Comparison of ENCODE assay signal across 31 cellular contexts in genomic region chr15:98480858-98481257, GRCh38.
"Had no signal": no experiment of that assay in that cellular context is flagged by ENCODE, and none has a peak within 500 bp of the region (broad histone marks: within the 10 kb centered on the region; RNA-seq: fewer than 3 reads in every experiment).

No MANE protein-coding gene starts in this region.

- H3K27ac ChIP-seq: ascending aorta, breast epithelium, cardiac muscle cell, coronary artery, dorsolateral prefrontal cortex, epithelial cell of prostate, esophagus squamous epithelium, gastroesophageal sphincter had no signal

- H3K4me1 ChIP-seq: ascending aorta, breast epithelium, esophagus squamous epithelium, gastroesophageal sphincter had no signal

- H3K36me3 Mint-ChIP-seq: activated naive CD4-positive, alpha-beta T cell treated with anti-CD3 and anti-CD28 coated beads, Interleukin-2, amount 10 ng/mL, durations not matched to agents 7 days and 5 days; activated naive CD8-positive, alpha-beta T cell treated with anti-CD3 and anti-CD28 coated beads, Interleukin-2, amount 10 ng/mL, durations not matched to agents 7 days and 5 days; brain had no signal

- ATAC-seq: activated naive CD4-positive, alpha-beta T cell treated with anti-CD3 and anti-CD28 coated beads, Interleukin-2, amount 50 U/mL, for 72 hours; activated T-cell treated with anti-CD3 and anti-CD28 coated beads, Interleukin-2, amount 50 U/mL, for 72 hours; effector memory CD8-positive, alpha-beta T cell; gastroesophageal sphincter had no signal

- H3K27me3 ChIP-seq: ascending aorta, breast epithelium, cardiac muscle cell, esophagus squamous epithelium, gastroesophageal sphincter had no signal

- H3K36me3 ChIP-seq: ascending aorta, breast epithelium, cardiac muscle cell, esophagus squamous epithelium, gastroesophageal sphincter had no signal

- H3K4me3 Mint-ChIP-seq: activated CD4-positive, alpha-beta memory T cell treated with anti-CD3 and anti-CD28 coated beads, Interleukin-2, amount 10 ng/mL, durations not matched to agents 7 days and 5 days; activated CD4-positive, alpha-beta T cell treated with anti-CD3 and anti-CD28 coated beads, Interleukin-2, amount 10 ng/mL, durations not matched to agents 7 days and 5 days; activated naive CD4-positive, alpha-beta T cell treated with anti-CD3 and anti-CD28 coated beads, Interleukin-2, amount 10 ng/mL, durations not matched to agents 7 days and 5 days; activated naive CD8-positive, alpha-beta T cell treated with anti-CD3 and anti-CD28 coated beads, Interleukin-2, amount 10 ng/mL, durations not matched to agents 7 days and 5 days; activated T-cell treated with anti-CD3 and anti-CD28 coated beads, Interleukin-2, amount 50 U/mL, for 24 hours; activated T-cell treated with anti-CD3 and anti-CD28 coated beads, Interleukin-2, amount 50 U/mL, for 72 hours; brain; dendritic cell treated with granulocyte-macrophage colony-stimulating factor and Interleukin-4, amounts not matched to agents 40 ng/mL and 50 ng/mL, for 4 days; effector memory CD8-positive, alpha-beta T cell had no signal

- H3K27ac Mint-ChIP-seq: activated CD4-positive, alpha-beta memory T cell treated with anti-CD3 and anti-CD28 coated beads, Interleukin-2, amount 10 ng/mL, durations not matched to agents 7 days and 5 days; activated CD4-positive, alpha-beta T cell treated with anti-CD3 and anti-CD28 coated beads, Interleukin-2, amount 10 ng/mL, durations not matched to agents 7 days and 5 days; activated naive CD4-positive, alpha-beta T cell treated with anti-CD3 and anti-CD28 coated beads, Interleukin-2, amount 10 ng/mL, durations not matched to agents 7 days and 5 days; activated naive CD4-positive, alpha-beta T cell treated with anti-CD3 and anti-CD28 coated beads, Interleukin-2, amount 50 U/mL, for 72 hours; activated naive CD8-positive, alpha-beta T cell treated with anti-CD3 and anti-CD28 coated beads, Interleukin-2, amount 10 ng/mL, durations not matched to agents 7 days and 5 days; activated T-cell treated with anti-CD3 and anti-CD28 coated beads, Interleukin-2, amount 50 U/mL, for 24 hours; activated T-cell treated with anti-CD3 and anti-CD28 coated beads, Interleukin-2, amount 50 U/mL, for 72 hours; brain; dendritic cell treated with granulocyte-macrophage colony-stimulating factor and Interleukin-4, amounts not matched to agents 40 ng/mL and 50 ng/mL, for 4 days; effector memory CD8-positive, alpha-beta T cell had no signal

- H3K4me3 ChIP-seq: ascending aorta, breast epithelium, cardiac muscle cell, coronary artery, dorsolateral prefrontal cortex, esophagus squamous epithelium, gastroesophageal sphincter had no signal

- DNase-seq: activated CD4-positive, alpha-beta memory T cell treated with anti-CD3 and anti-CD28 coated beads, Interleukin-2, amount 10 ng/mL, durations not matched to agents 7 days and 5 days; activated CD4-positive, alpha-beta T cell treated with anti-CD3 and anti-CD28 coated beads for 1 hour; activated CD4-positive, alpha-beta T cell treated with anti-CD3 and anti-CD28 coated beads for 4 hours; activated CD4-positive, alpha-beta T cell treated with anti-CD3 and anti-CD28 coated beads, Interleukin-2, amount 10 ng/mL, durations not matched to agents 7 days and 5 days; activated CD4-positive, alpha-beta T cell treated with anti-CD3 and anti-CD28 coated beads, Interleukin-2, amount 50 U/mL, for 4 hours; activated CD4-positive, CD25-positive, alpha-beta regulatory T cell; activated CD8-positive, alpha-beta memory T cell treated with anti-CD3 and anti-CD28 coated beads, Interleukin-2, amount 50 U/mL, for 48 hours; activated gamma-delta T cell; activated naive CD4-positive, alpha-beta T cell; activated naive CD4-positive, alpha-beta T cell treated with anti-CD3 and anti-CD28 coated beads, Interleukin-2, amount 10 ng/mL, durations not matched to agents 7 days and 5 days; activated naive CD8-positive, alpha-beta T cell treated with anti-CD3 and anti-CD28 coated beads, Interleukin-2, amount 10 ng/mL, durations not matched to agents 7 days and 5 days; activated T-cell treated with anti-CD3 and anti-CD28 coated beads for 4 hours; activated T-cell treated with anti-CD3 and anti-CD28 coated beads, Interleukin-2, amount 50 U/mL, for 24 hours; activated T-cell treated with anti-CD3 and anti-CD28 coated beads, Interleukin-2, amount 50 U/mL, for 72 hours; central memory CD4-positive, alpha-beta T cell; cerebellar nuclear complex; dorsolateral prefrontal cortex; effector CD4-positive, alpha-beta T cell; effector memory CD8-positive, alpha-beta T cell; esophagus squamous epithelium; foreskin melanocyte; T-helper 2 cell had no signal

- H3K27me3 Mint-ChIP-seq: activated CD4-positive, alpha-beta memory T cell treated with anti-CD3 and anti-CD28 coated beads, Interleukin-2, amount 10 ng/mL, durations not matched to agents 7 days and 5 days; activated CD4-positive, alpha-beta T cell treated with anti-CD3 and anti-CD28 coated beads, Interleukin-2, amount 10 ng/mL, durations not matched to agents 7 days and 5 days; activated naive CD4-positive, alpha-beta T cell treated with anti-CD3 and anti-CD28 coated beads, Interleukin-2, amount 10 ng/mL, durations not matched to agents 7 days and 5 days; brain; dendritic cell treated with granulocyte-macrophage colony-stimulating factor and Interleukin-4, amounts not matched to agents 40 ng/mL and 50 ng/mL, for 4 days had no signal

- H3K4me1 Mint-ChIP-seq: activated CD4-positive, alpha-beta memory T cell treated with anti-CD3 and anti-CD28 coated beads, Interleukin-2, amount 10 ng/mL, durations not matched to agents 7 days and 5 days; activated CD4-positive, alpha-beta T cell treated with anti-CD3 and anti-CD28 coated beads, Interleukin-2, amount 10 ng/mL, durations not matched to agents 7 days and 5 days; activated naive CD4-positive, alpha-beta T cell treated with anti-CD3 and anti-CD28 coated beads, Interleukin-2, amount 10 ng/mL, durations not matched to agents 7 days and 5 days; activated naive CD8-positive, alpha-beta T cell treated with anti-CD3 and anti-CD28 coated beads, Interleukin-2, amount 10 ng/mL, durations not matched to agents 7 days and 5 days; brain had no signal
